In genomic region chr10:119805702-119806230, GRCh38 we compare ENCODE assay signal across 21 cellular contexts.
DNase-seq lines count a peak whose midpoint lies in the region; ATAC-seq and TF ChIP-seq lines count a peak whose summit lies in the region.
"Had no signal": no experiment of that assay in that cellular context is flagged by ENCODE, and none has a peak within 500 bp of the region (broad histone marks: within the 10 kb centered on the region; RNA-seq: fewer than 3 reads in every experiment).

No MANE protein-coding gene starts in this region.

- no peak for DNase-seq in IMR-90
- no peak for DNase-seq in chondrocyte (ENCODE audit: low spot score)
- peak; percentile 63 for DNase-seq in iris pigment epithelial cell (ENCODE audit: low read depth)
- no peak for DNase-seq in tibial artery
- no peak for DNase-seq in cerebellar cortex (ENCODE audit: low spot score)
- no peak for DNase-seq in effector CD8-positive, alpha-beta T cell (lab: John Stamatoyannopoulos, UW)
- DNase-seq: Calu3; CD8-positive, alpha-beta T cell; GM23248; KG1; NCI-H1105 treated with DMSO at 0.1 percent for 48 hours; NCI-H1694; NCI-H2081 treated with DMSO at 0.1 percent for 48 hours; NCI-H774; PC-9; SIG-M5 had no signal

- no peak overlapping the region for H3K4ac ChIP-seq in IMR-90 (ENCODE audit: low read depth, low read length)

- H3K36me3 ChIP-seq in IMR-90 (ENCODE audit: control insufficient read depth, insufficient read depth, low read length) (no peaks in the 10 kb centered on the region; the same call in 1 of the 2 replicates), tibial artery (peaks cover 0 to 25% (median 13%) of the 10 kb centered on the region in 3 donors)

- in situ Hi-C loops in IMR-90 (cut with MboI; ENCODE audit: low sequenced_read_pairs) = no loop called here

- no peak for TF ChIP-seq POLR2A in IMR-90 (IDR thresholded peaks at IDR 0.05; ENCODE audit: low read depth, low read length)

- POLR2A ChIA-PET in IMR-90 (lab: Charles Lee; ENCODE audit: unreplicated experiment) = no interaction called here

- no peak overlapping the region for H2BK5ac ChIP-seq in IMR-90 (ENCODE audit: low read depth, low read length, poor library complexity, severe bottlenecking)

- peak overlapping the region; percentile 3 for H3K4me3 Mint-ChIP-seq in chondrocyte (ENCODE audit: unreplicated experiment)
- H3K4me3 Mint-ChIP-seq: CD8-positive, alpha-beta T cell had no signal

- no peaks in the 10 kb centered on the region for H4K20me1 ChIP-seq in IMR-90 (ENCODE audit: insufficient read depth, low read length)
- H4K20me1 ChIP-seq: BLaER1 treated with 17β-estradiol and CSF1 and Interleukin-3, amounts not matched to agents 10 nM and 100 nM had no signal

- no peak overlapping the region; the same call in 1 of the 2 replicates for H2BK20ac ChIP-seq in IMR-90 (ENCODE audit: low read depth, low read length)

- H3K4me1 ChIP-seq in IMR-90 (ENCODE audit: control insufficient read depth, insufficient read depth, low read length) (no peaks in the 10 kb centered on the region; the same call in 1 of the 2 replicates), tibial artery (peaks cover 0 to 22% (median 4%) of the 10 kb centered on the region in 4 donors)
- H3K4me1 ChIP-seq: A549 had no signal

- no peak overlapping the region for H3K56ac ChIP-seq in IMR-90 (ENCODE audit: extremely low read depth, insufficient read depth, low read length)

- no peak overlapping the region; a peak in 1 of 4 replicates for H4K8ac ChIP-seq in IMR-90 (ENCODE audit: low read depth in 2 of 2, low read length in 2 of 2)

- H3K27me3 Mint-ChIP-seq in chondrocyte (ENCODE audit: low read depth) = no peaks in the 10 kb centered on the region

- H2BK120ac ChIP-seq in IMR-90 (ENCODE audit: low read depth, low read length) = no peak overlapping the region

- no peak for TF ChIP-seq CTCF in IMR-90 (conservative IDR thresholded peaks at IDR 0.05; ENCODE audit: low read depth, low read length)
- TF ChIP-seq CTCF in chondrocyte (IDR thresholded peaks at IDR 0.05) = no peak
- no peak for TF ChIP-seq CTCF in tibial artery (IDR thresholded peaks at IDR 0.05)

- peaks cover 55% of the 10 kb centered on the region for H3K4me1 Mint-ChIP-seq in chondrocyte (ENCODE audit: low read depth)

- H2AFZ ChIP-seq in IMR-90 (replicated peaks; ENCODE audit: low read length, poor library complexity) = no peak overlapping the region
- H2AFZ ChIP-seq: GM23248, PC-9 had no signal

- H2BK15ac ChIP-seq in IMR-90 (ENCODE audit: low read depth, low read length) = no peak overlapping the region

- no peak overlapping the region for H3K23ac ChIP-seq in IMR-90 (ENCODE audit: low read depth, low read length)

- no peak overlapping the region for H2AK9ac ChIP-seq in IMR-90 (replicated peaks; ENCODE audit: low read depth, low read length, poor library complexity)

- peaks cover 6% of the 10 kb centered on the region for H3K9me1 ChIP-seq in IMR-90 (ENCODE audit: insufficient read depth, low read length)

- H3K9ac ChIP-seq in IMR-90 (ENCODE audit: low read depth, low read length) = no peak overlapping the region
- H3K9ac ChIP-seq: BLaER1 treated with 17β-estradiol and CSF1 and Interleukin-3, amounts not matched to agents 10 nM and 100 nM; GM23248 had no signal

- peaks cover 2% of the 10 kb centered on the region for H3K36me3 Mint-ChIP-seq in chondrocyte (ENCODE audit: low read depth)

- no peak for TF ChIP-seq RAD21 in IMR-90 (IDR thresholded peaks at IDR 0.05; ENCODE audit: low read length)

- peak overlapping the region; percentile 55; the same call in 1 of the 2 replicates for H3K18ac ChIP-seq in IMR-90 (ENCODE audit: low read depth, low read length)

- H3K27ac ChIP-seq in IMR-90 (ENCODE audit: insufficient read depth, low read length) = no peak overlapping the region
- H3K27ac ChIP-seq in tibial artery = peak overlapping the region; percentile 22 to 31
- H3K27ac ChIP-seq: A549, GM23248, PC-9, RWPE1 had no signal

- WGBS in IMR-90 (ENCODE audit: extremely low coverage in 2 of 2, insufficient read length in 1 of 2), 2 experiments = 100% methylated on average over 2 of the region's 5 CpGs; no CpG with 5 or more reads in 1 of the 2 experiments

- H3K9me3 ChIP-seq in IMR-90 (ENCODE audit: control insufficient read depth, insufficient read depth, low read length) (no peaks in the 10 kb centered on the region), tibial artery (no peaks in the 10 kb centered on the region)
- H3K9me3 ChIP-seq: A549; BLaER1 treated with 17β-estradiol and CSF1 and Interleukin-3, amounts not matched to agents 10 nM and 100 nM had no signal

- ATAC-seq in IMR-90 (ENCODE audit: low read depth) (no peak), GM18520 (IDR thresholded peaks at IDR 0.05; ENCODE audit: unreplicated experiment) (no peak)
- ATAC-seq: A549; CD8-positive, alpha-beta T cell; HCT116 had no signal

- H4K5ac ChIP-seq in IMR-90 (ENCODE audit: low read depth, low read length) = peak overlapping the region; percentile 25; the same call in 1 of the 2 replicates

- dilution Hi-C loops in IMR-90 (cut with HindIII; ENCODE audit: low sequenced_read_pairs, unreplicated experiment) = no loop called here

- peak overlapping the region; percentile 77 for H3K27ac Mint-ChIP-seq in chondrocyte (ENCODE audit: unreplicated experiment)
- H3K27ac Mint-ChIP-seq: CD8-positive, alpha-beta T cell had no signal

- no peak overlapping the region for H4K91ac ChIP-seq in IMR-90 (ENCODE audit: insufficient read depth, low read depth, low read length)

- no peaks in the 10 kb centered on the region for H3K9me3 Mint-ChIP-seq in chondrocyte (ENCODE audit: low read depth)
- H3K9me3 Mint-ChIP-seq: CD8-positive, alpha-beta T cell had no signal

- H3K79me1 ChIP-seq in IMR-90 (ENCODE audit: low read depth in 1 of 2, low read length in 2 of 2) = no peaks in the 10 kb centered on the region

- no peak overlapping the region for H3K4me2 ChIP-seq in IMR-90 (ENCODE audit: low read depth, low read length)
- H3K4me2 ChIP-seq: A549, PC-9 had no signal

- CTCF ChIA-PET in IMR-90 (lab: Yijun Ruan, JAX) = interaction anchor here (1.7 kb wide), 1 partner anchor 55 kb away, joined by 7 read pairs; no protein-coding TSS in a partner anchor

- intact Hi-C loops in IMR-90 (cut with micrococcal nuclease) (no loop called here), tibial artery (cut with DNase I; ENCODE audit: low total_unique reads) (no loop called here)

- no peaks in the 10 kb centered on the region for H3K27me3 ChIP-seq in IMR-90 (ENCODE audit: control insufficient read depth, insufficient read depth, low read length)
- H3K27me3 ChIP-seq in tibial artery = no peaks in the 10 kb centered on the region
- H3K27me3 ChIP-seq: BLaER1 treated with 17β-estradiol and CSF1 and Interleukin-3, amounts not matched to agents 10 nM and 100 nM had no signal

- H3K14ac ChIP-seq in IMR-90 (replicated peaks; ENCODE audit: low read depth, low read length) = no peak overlapping the region

- H3K4me3 ChIP-seq in IMR-90 (ENCODE audit: insufficient read depth, low read depth, low read length) (no peak overlapping the region), tibial artery (no peak overlapping the region)
- H3K4me3 ChIP-seq: A549; BLaER1 treated with 17β-estradiol and CSF1 and Interleukin-3, amounts not matched to agents 10 nM and 100 nM; GM23248; PC-9 had no signal

- no peak overlapping the region for H2AK5ac ChIP-seq in IMR-90 (ENCODE audit: low read depth, low read length)

- no TSS peak for BruUV-seq in IMR-90 (replicated peaks; lab: Mats Ljungman, UMichigan)

TF ChIP-seq in IMR-90, 13 proteins besides CTCF, POLR2A, EP300 and RAD21:
- no peak for TF ChIP-seq USF2 (IDR thresholded peaks at IDR 0.05; ENCODE audit: low read depth, low read length)
- no peak for TF ChIP-seq FOS (IDR thresholded peaks at IDR 0.05; ENCODE audit: low read depth, low read length)
- no peak for TF ChIP-seq MXI1 (IDR thresholded peaks at IDR 0.05; ENCODE audit: borderline replicate concordance, low read depth, low read length)
- no peak for TF ChIP-seq ELK1 (IDR thresholded peaks at IDR 0.05; ENCODE audit: borderline replicate concordance, low read depth, low read length)
- TF ChIP-seq CEBPB (IDR thresholded peaks at IDR 0.05; ENCODE audit: low read depth, low read length) = no peak
- no peak for TF ChIP-seq NFE2L2 (IDR thresholded peaks at IDR 0.05; ENCODE audit: low read depth, low read length)
